ENCODE assay signal across 8 cellular contexts in genomic region chr11:67240575-67241389, GRCh38. TPM values are rescaled to one million over a fixed set of nuclear protein-coding genes. Genes with fewer than 3 reads are reported as not detected.
DNase-seq lines count a peak whose midpoint lies in the region; ATAC-seq and TF ChIP-seq lines count a peak whose summit lies in the region.

No MANE protein-coding gene starts in this region.

- CTCF ChIA-PET in WTC11 (lab: Charles Lee), result interaction anchor here (0.8 to 3.4 kb wide), 11 partner anchors 12 to 146 kb away, joined by 3 to 29 read pairs (median 4); partner anchors contain the start of gene KDM2A

- peak overlapping the region; percentile 96 for H3K4me3 Mint-ChIP-seq in WTC11

- H3K36me3 Mint-ChIP-seq in WTC11, result peaks cover 40% of the 10 kb centered on the region

- no peak for TF ChIP-seq CTCF in AG09309 (IDR thresholded peaks at IDR 0.05; ENCODE audit: control insufficient read depth, insufficient read depth, low read depth, low read length, missing control alignments)
- TF ChIP-seq CTCF in WTC11 (IDR thresholded peaks at IDR 0.05), result no peak

- no peaks in the 10 kb centered on the region for H3K27me3 Mint-ChIP-seq in WTC11 (ENCODE audit: low read depth)

- intact Hi-C loops in left colon (cut with DNase I, micrococcal nuclease), result no loop called here

- peak overlapping the region; percentile 98 for H3K27ac Mint-ChIP-seq in WTC11

- peaks cover 35% of the 10 kb centered on the region for H3K4me1 Mint-ChIP-seq in WTC11

- peak overlapping the region; percentile 76 for H3K4me3 ChIP-seq in AG09309 (ENCODE audit: control insufficient read depth, low read depth, low read length)

- H3K9me3 Mint-ChIP-seq in WTC11, result no peaks in the 10 kb centered on the region

- DNase-seq in AG09309 (ENCODE audit: low read depth), result peak; percentile 37
- peak; percentile 22 for DNase-seq in NCI-H1105 treated with DMSO at 0.1 percent for 48 hours (lab: John Stamatoyannopoulos, UW)
- DNase-seq in WTC11 (ENCODE audit: low spot score), result no peak
- DNase-seq in central memory CD4-positive, alpha-beta T cell, result peak; percentile 86
- peak; percentile 73 to 86 for DNase-seq in left colon
- peak; percentile 85 for DNase-seq in stimulated activated CD4-positive, alpha-beta T cell treated with anti-CD3 and anti-CD28 coated beads, Interleukin-2, amount 100 ng/mL, for 24 hours
- DNase-seq in epidermal melanocyte (ENCODE audit: insufficient read length, low spot score), result no peak

- POLR2A ChIA-PET in WTC11 (lab: Charles Lee), result interaction anchor here (0.8 to 1.7 kb wide), 8 partner anchors 45 to 397 kb away, joined by 3 to 11 read pairs (median 4); partner anchors contain the start of genes ANKRD13D, KDM2A, RCE1 and SSH3

- ATAC-seq in GM19351 (IDR thresholded peaks at IDR 0.05; ENCODE audit: unreplicated experiment), result peak; percentile 29
- no peak for ATAC-seq in WTC11
- ATAC-seq in left colon, result peak; percentile 46

TF ChIP-seq in WTC11, 78 proteins besides CTCF, POLR2A, EP300 and RAD21:
- 0 out of 2 replicates have a peak, but pooled peaks have one; percentile 54 for TF ChIP-seq ZNF281 (CRISPR knock-in tag; IDR thresholded peaks at IDR 0.05)
- TF ChIP-seq ARID4B (CRISPR knock-in tag; IDR thresholded peaks at IDR 0.05; ENCODE audit: borderline replicate concordance), result 0 out of 2 replicates have a peak, but pooled peaks have one; percentile 36
- no peak for TF ChIP-seq MXD4 (CRISPR knock-in tag; IDR thresholded peaks at IDR 0.05; ENCODE audit: borderline replicate concordance)
- 0 out of 2 replicates have a peak, but pooled peaks have one; percentile 7 for TF ChIP-seq USF2 (CRISPR knock-in tag; IDR thresholded peaks at IDR 0.05)
TF ChIP-seq in WTC11: peak in this region for 3.

RNA-seq across cellular contexts. Expression of gene GRK2, which starts 25.5 kb away (rescaled TPM):
- total RNA-seq in WTC11 (2021) (59.4 to 68.1 TPM (median 61.4 TPM) in 3 replicates), left colon (100 to 1,000 TPM in 1 of 2 donors, 10 to 100 TPM in 1; 95.8 to 119 TPM)

RNA-seq across cellular contexts. Expression of gene ANKRD13D, which starts 48.3 kb away (rescaled TPM):
- total RNA-seq in WTC11 (2021) (36.8 to 55.5 TPM (median 42.4 TPM) in 3 replicates), left colon (10 to 100 TPM; 26.9 to 29.6 TPM)

Comparison
In these comparisons a context has a peak if more than half of its experiments do, and no peak if none do; other contexts are left out.
1. DNase-seq: peak in AG09309 (single experiment), NCI-H1105 treated with DMSO at 0.1 percent for 48 hours (single experiment), central memory CD4-positive, alpha-beta T cell (single experiment), left colon (2 of 2) and stimulated activated CD4-positive, alpha-beta T cell treated with anti-CD3 and anti-CD28 coated beads, Interleukin-2, amount 100 ng/mL, for 24 hours (2 of 2); none in WTC11 (single experiment) and epidermal melanocyte (single experiment).